Comparison of ENCODE assay signal across 21 cellular contexts in the genomic region with DNA sequence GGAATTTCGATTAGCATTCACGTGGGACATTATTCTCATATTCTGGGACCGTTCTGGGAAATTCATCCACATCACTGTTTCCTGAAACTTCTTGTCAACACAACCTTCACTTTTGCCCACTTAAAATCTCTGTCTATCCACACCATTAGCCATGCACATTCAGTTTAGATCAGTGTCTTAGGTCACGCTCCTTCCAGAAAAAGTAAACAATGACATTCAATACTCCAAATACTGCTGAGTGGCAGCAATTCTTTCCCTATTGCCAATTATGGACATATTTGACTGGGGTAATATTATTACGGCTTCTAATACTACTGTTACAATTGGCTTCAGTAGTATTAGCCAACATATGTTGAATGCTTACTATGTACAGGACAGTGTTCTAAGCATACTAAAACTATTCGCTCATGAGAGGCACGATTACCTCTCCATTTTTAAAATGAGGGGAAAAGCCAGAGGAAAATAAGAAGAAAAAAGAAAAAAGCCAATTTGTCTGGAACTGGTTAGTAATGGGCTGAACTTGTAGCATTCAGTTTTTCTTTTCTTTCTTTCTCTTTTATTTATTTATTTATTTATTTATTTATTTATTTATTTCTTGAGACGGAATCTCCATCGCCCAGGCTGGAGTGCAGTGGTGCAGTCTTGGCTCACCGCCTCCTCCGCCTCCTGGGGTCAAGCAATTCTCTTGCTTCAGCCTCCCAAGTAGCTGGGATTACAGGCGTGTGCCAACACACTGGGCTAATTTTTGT. TPM values are rescaled to one million over a fixed set of nuclear protein-coding genes. Genes with fewer than 3 reads are reported as not detected.
A peak's percentile ranks its signal among the peaks of the same experiment; 100 is the strongest.
DNase-seq lines count a peak whose midpoint lies in the region; ATAC-seq and TF ChIP-seq lines count a peak whose summit lies in the region.
"Had no signal": no experiment of that assay in that cellular context is flagged by ENCODE, and none has a peak within 500 bp of the region (broad histone marks: within the 10 kb centered on the region; RNA-seq: fewer than 3 reads in every experiment).

No MANE protein-coding gene starts in this region.

- no peak for TF ChIP-seq CTCF in HEK293 (tag by site-specific recombination; IDR thresholded peaks at IDR 0.05)
- no peak for TF ChIP-seq CTCF in osteocyte (IDR thresholded peaks at IDR 0.05)

- H3K9me3 ChIP-seq in HEK293 (ENCODE audit: control insufficient read depth, insufficient read depth, low read depth, low read length): no peaks in the 10 kb centered on the region
- no peaks in the 10 kb centered on the region for H3K9me3 ChIP-seq in effector memory CD4-positive, alpha-beta T cell (ENCODE audit: control insufficient read depth, low read length)

- peaks cover 14% of the 10 kb centered on the region for H3K9me3 Mint-ChIP-seq in osteocyte (ENCODE audit: unreplicated experiment)
- H3K9me3 Mint-ChIP-seq: CD4-positive, alpha-beta T cell had no signal

- peaks cover 6% of the 10 kb centered on the region for H3K36me3 Mint-ChIP-seq in osteocyte (ENCODE audit: unreplicated experiment)

- H3K27ac ChIP-seq in HEK293 (ENCODE audit: extremely low read depth, low read depth, low read length): no peak overlapping the region
- H3K27ac ChIP-seq in effector memory CD4-positive, alpha-beta T cell (ENCODE audit: insufficient read depth, low read length, poor library complexity, severe bottlenecking): no peak overlapping the region

- DNase-seq in NCI-H2171 treated with DMSO at 0.1 percent for 48 hours (lab: John Stamatoyannopoulos, UW): peak; percentile 66
- DNase-seq in NCI-H2171 (lab: John Stamatoyannopoulos, UW): no peak
- peak; percentile 62 for DNase-seq in NCI-H774 (lab: John Stamatoyannopoulos, UW)
- peak; percentile 43 for DNase-seq in mesenteric fat pad (ENCODE audit: low spot score)
- no peak for DNase-seq in effector memory CD4-positive, alpha-beta T cell
- DNase-seq in osteocyte (ENCODE audit: extremely low spot score, unreplicated experiment): no peak
- DNase-seq: CD4-positive, alpha-beta T cell; DMS79 treated with DMSO at 0.1 percent for 48 hours; H7; KBM-7; NCI-H1105 treated with DMSO at 0.1 percent for 48 hours; NCI-H187; NCI-H524; NK-92 treated with Interleukin-12 subunit alpha and Interleukin-12 subunit beta, amount 100 ng/mL, for 24 hours; T-helper 17 cell had no signal

- H3K4me1 ChIP-seq in HEK293 (ENCODE audit: control insufficient read depth, insufficient read depth, low read length): no peaks in the 10 kb centered on the region
- H3K4me1 ChIP-seq in effector memory CD4-positive, alpha-beta T cell (ENCODE audit: control insufficient read depth, insufficient read depth, low read length, poor library complexity, severe bottlenecking): no peaks in the 10 kb centered on the region

- H3K4me3 Mint-ChIP-seq in osteocyte (ENCODE audit: unreplicated experiment): no peak overlapping the region
- H3K4me3 Mint-ChIP-seq: CD4-positive, alpha-beta T cell had no signal

- ATAC-seq in HG03025 (IDR thresholded peaks at IDR 0.05; ENCODE audit: low FRiP score, unreplicated experiment): no peak
- ATAC-seq: Right ventricle myocardium inferior, T-helper 17 cell had no signal

- no peaks in the 10 kb centered on the region for H3K4me1 Mint-ChIP-seq in osteocyte (ENCODE audit: unreplicated experiment)
- H3K4me1 Mint-ChIP-seq: T-helper 17 cell had no signal

- no peak overlapping the region for H3K4me3 ChIP-seq in HEK293 (ENCODE audit: low read depth, low read length)
- H3K4me3 ChIP-seq in effector memory CD4-positive, alpha-beta T cell (ENCODE audit: insufficient read depth, low read depth, low read length, poor library complexity, severe bottlenecking): no peak overlapping the region

- no peak overlapping the region for H3K27ac Mint-ChIP-seq in osteocyte (ENCODE audit: unreplicated experiment)
- H3K27ac Mint-ChIP-seq: CD4-positive, alpha-beta T cell; T-helper 17 cell had no signal

- CTCF ChIA-PET in HEK293 (lab: Yijun Ruan, JAX): no interaction called here

- H3K27me3 Mint-ChIP-seq in osteocyte (ENCODE audit: unreplicated experiment): no peaks in the 10 kb centered on the region
- H3K27me3 Mint-ChIP-seq: CD4-positive, alpha-beta T cell had no signal

- POLR2A ChIA-PET in HEK293 (lab: Yijun Ruan, JAX): interaction anchor here (0.6 kb wide), 1 partner anchor 1222 kb away, joined by 4 read pairs; no protein-coding TSS in a partner anchor

- no peaks in the 10 kb centered on the region for H3K27me3 ChIP-seq in effector memory CD4-positive, alpha-beta T cell (replicated peaks; ENCODE audit: control insufficient read depth, insufficient read depth, low read length, poor library complexity, severe bottlenecking)

- H3K36me3 ChIP-seq in HEK293 (ENCODE audit: control insufficient read depth in 2 of 2, insufficient read depth in 1 of 2, low read length in 2 of 2): no peaks in the 10 kb centered on the region
- no peaks in the 10 kb centered on the region for H3K36me3 ChIP-seq in effector memory CD4-positive, alpha-beta T cell (ENCODE audit: control insufficient read depth, insufficient read depth, low read length)

TF ChIP-seq in HEK293, 187 proteins besides CTCF, POLR2A, EP300 and RAD21 (continues in another document):
- TF ChIP-seq, protein P1, sequence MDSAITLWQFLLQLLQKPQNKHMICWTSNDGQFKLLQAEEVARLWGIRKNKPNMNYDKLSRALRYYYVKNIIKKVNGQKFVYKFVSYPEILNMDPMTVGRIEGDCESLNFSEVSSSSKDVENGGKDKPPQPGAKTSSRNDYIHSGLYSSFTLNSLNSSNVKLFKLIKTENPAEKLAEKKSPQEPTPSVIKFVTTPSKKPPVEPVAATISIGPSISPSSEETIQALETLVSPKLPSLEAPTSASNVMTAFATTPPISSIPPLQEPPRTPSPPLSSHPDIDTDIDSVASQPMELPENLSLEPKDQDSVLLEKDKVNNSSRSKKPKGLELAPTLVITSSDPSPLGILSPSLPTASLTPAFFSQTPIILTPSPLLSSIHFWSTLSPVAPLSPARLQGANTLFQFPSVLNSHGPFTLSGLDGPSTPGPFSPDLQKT (IDR thresholded peaks at IDR 0.05; ENCODE audit: borderline replicate concordance, low read depth, low read length): no peak
- TF ChIP-seq, protein P2, sequence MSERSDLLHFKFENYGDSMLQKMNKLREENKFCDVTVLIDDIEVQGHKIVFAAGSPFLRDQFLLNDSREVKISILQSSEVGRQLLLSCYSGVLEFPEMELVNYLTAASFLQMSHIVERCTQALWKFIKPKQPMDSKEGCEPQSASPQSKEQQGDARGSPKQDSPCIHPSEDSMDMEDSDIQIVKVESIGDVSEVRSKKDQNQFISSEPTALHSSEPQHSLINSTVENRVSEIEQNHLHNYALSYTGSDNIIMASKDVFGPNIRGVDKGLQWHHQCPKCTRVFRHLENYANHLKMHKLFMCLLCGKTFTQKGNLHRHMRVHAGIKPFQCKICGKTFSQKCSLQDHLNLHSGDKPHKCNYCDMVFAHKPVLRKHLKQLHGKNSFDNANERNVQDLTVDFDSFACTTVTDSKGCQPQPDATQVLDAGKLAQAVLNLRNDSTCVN (tag by site-specific recombination; optimal IDR thresholded peaks at IDR 0.05): no peak
- TF ChIP-seq, protein P3, sequence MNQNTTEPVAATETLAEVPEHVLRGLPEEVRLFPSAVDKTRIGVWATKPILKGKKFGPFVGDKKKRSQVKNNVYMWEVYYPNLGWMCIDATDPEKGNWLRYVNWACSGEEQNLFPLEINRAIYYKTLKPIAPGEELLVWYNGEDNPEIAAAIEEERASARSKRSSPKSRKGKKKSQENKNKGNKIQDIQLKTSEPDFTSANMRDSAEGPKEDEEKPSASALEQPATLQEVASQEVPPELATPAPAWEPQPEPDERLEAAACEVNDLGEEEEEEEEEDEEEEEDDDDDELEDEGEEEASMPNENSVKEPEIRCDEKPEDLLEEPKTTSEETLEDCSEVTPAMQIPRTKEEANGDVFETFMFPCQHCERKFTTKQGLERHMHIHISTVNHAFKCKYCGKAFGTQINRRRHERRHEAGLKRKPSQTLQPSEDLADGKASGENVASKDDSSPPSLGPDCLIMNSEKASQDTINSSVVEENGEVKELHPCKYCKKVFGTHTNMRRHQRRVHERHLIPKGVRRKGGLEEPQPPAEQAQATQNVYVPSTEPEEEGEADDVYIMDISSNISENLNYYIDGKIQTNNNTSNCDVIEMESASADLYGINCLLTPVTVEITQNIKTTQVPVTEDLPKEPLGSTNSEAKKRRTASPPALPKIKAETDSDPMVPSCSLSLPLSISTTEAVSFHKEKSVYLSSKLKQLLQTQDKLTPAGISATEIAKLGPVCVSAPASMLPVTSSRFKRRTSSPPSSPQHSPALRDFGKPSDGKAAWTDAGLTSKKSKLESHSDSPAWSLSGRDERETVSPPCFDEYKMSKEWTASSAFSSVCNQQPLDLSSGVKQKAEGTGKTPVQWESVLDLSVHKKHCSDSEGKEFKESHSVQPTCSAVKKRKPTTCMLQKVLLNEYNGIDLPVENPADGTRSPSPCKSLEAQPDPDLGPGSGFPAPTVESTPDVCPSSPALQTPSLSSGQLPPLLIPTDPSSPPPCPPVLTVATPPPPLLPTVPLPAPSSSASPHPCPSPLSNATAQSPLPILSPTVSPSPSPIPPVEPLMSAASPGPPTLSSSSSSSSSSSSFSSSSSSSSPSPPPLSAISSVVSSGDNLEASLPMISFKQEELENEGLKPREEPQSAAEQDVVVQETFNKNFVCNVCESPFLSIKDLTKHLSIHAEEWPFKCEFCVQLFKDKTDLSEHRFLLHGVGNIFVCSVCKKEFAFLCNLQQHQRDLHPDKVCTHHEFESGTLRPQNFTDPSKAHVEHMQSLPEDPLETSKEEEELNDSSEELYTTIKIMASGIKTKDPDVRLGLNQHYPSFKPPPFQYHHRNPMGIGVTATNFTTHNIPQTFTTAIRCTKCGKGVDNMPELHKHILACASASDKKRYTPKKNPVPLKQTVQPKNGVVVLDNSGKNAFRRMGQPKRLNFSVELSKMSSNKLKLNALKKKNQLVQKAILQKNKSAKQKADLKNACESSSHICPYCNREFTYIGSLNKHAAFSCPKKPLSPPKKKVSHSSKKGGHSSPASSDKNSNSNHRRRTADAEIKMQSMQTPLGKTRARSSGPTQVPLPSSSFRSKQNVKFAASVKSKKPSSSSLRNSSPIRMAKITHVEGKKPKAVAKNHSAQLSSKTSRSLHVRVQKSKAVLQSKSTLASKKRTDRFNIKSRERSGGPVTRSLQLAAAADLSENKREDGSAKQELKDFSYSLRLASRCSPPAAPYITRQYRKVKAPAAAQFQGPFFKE (tag by site-specific recombination; IDR thresholded peaks at IDR 0.05; ENCODE audit: borderline replicate concordance): no peak
- peak; percentile 85 for TF ChIP-seq ZNF623 (tag by site-specific recombination; IDR thresholded peaks at IDR 0.05)
- no peak for TF ChIP-seq ZNF157 (tag by site-specific recombination; IDR thresholded peaks at IDR 0.05)
- no peak for TF ChIP-seq BCL11A (tag by site-specific recombination; IDR thresholded peaks at IDR 0.05; ENCODE audit: low read depth)
- TF ChIP-seq ZBTB1 (tag by site-specific recombination; IDR thresholded peaks at IDR 0.05): peak; percentile 63; the same call in 1 of the 2 replicates
- peak; percentile 96 for TF ChIP-seq ZNF426 (tag by site-specific recombination; IDR thresholded peaks at IDR 0.05)

RNA-seq across cellular contexts. Expression of a gene that starts 23.4 kb away (rescaled TPM):
- 161 TPM for total RNA-seq in mesenteric fat pad
- total RNA-seq in osteocyte: 16.4 and 17.0 TPM in 2 replicates
- total RNA-seq: OCI-LY7 had no signal

RNA-seq across cellular contexts. Expression of a gene that starts 32.0 kb away (rescaled TPM):
- 3.3 TPM for total RNA-seq in mesenteric fat pad
- 2.5 and 3.2 TPM in 2 replicates for total RNA-seq in osteocyte
- total RNA-seq: SK-MEL-5 had no signal

RNA-seq across cellular contexts. Expression of a gene that starts 37.4 kb away (rescaled TPM):
- total RNA-seq in mesenteric fat pad (not detected), osteocyte (not detected in 2 replicates)
- total RNA-seq: G401, H7, Right ventricle myocardium inferior, SK-MEL-5 had no signal

RNA-seq across cellular contexts. Expression of a gene that starts 44.5 kb away (rescaled TPM):
- 13.0 TPM for total RNA-seq in mesenteric fat pad
- total RNA-seq in osteocyte: 13.1 and 17.0 TPM in 2 replicates
- total RNA-seq: G401 had no signal

Comparison
In these comparisons a context has a peak if more than half of its experiments do, and no peak if none do; other contexts are left out.
1. DNase-seq: peak in NCI-H2171 treated with DMSO at 0.1 percent for 48 hours (single experiment), NCI-H774 (single experiment) and mesenteric fat pad (single experiment); none in NCI-H2171 (single experiment), effector memory CD4-positive, alpha-beta T cell (0 of 3) and osteocyte (single experiment).